Comparison of ENCODE assay signal across 8 cellular contexts in genomic region chr14:46580941-46581671, GRCh38.
DNase-seq lines count a peak whose midpoint lies in the region; ATAC-seq and TF ChIP-seq lines count a peak whose summit lies in the region.

No MANE protein-coding gene starts in this region.

- H3K27ac ChIP-seq in Peyer's patch, result no peak overlapping the region

- H3K36me3 ChIP-seq in Peyer's patch, result no peaks in the 10 kb centered on the region

- no peaks in the 10 kb centered on the region for H3K9me3 ChIP-seq in Peyer's patch

- H3K4me3 Mint-ChIP-seq in type B pancreatic cell, result no peak overlapping the region
- H3K4me3 Mint-ChIP-seq in activated CD8-positive, alpha-beta memory T cell treated with anti-CD3 and anti-CD28 coated beads, Interleukin-2, amount 10 ng/mL, durations not matched to agents 7 days and 5 days, result no peak overlapping the region

- TF ChIP-seq POLR2A in Peyer's patch (IDR thresholded peaks at IDR 0.05), result no peak

- no peaks in the 10 kb centered on the region for H3K36me3 Mint-ChIP-seq in type B pancreatic cell
- H3K36me3 Mint-ChIP-seq in activated CD8-positive, alpha-beta memory T cell treated with anti-CD3 and anti-CD28 coated beads, Interleukin-2, amount 10 ng/mL, durations not matched to agents 7 days and 5 days, result no peaks in the 10 kb centered on the region

- no peak overlapping the region for H3K4me3 ChIP-seq in Peyer's patch
- H3K4me3 ChIP-seq in foreskin fibroblast (ENCODE audit: low read depth in 1 of 2, low read length in 2 of 2), result no peak overlapping the region

- DNase-seq in D341Med (ENCODE audit: low spot score) (peak; percentile 22), Peyer's patch (no peak), foreskin fibroblast (peak in 1 of 2 donors; percentile 1), type B pancreatic cell (ENCODE audit: extremely low spot score, unreplicated experiment) (no peak)
- DNase-seq in activated CD8-positive, alpha-beta memory T cell treated with anti-CD3 and anti-CD28 coated beads, Interleukin-2, amount 10 ng/mL, durations not matched to agents 7 days and 5 days, result no peak

- no peaks in the 10 kb centered on the region for H3K4me1 ChIP-seq in Peyer's patch

- no peaks in the 10 kb centered on the region for H3K27me3 Mint-ChIP-seq in type B pancreatic cell
- H3K27me3 Mint-ChIP-seq in activated CD8-positive, alpha-beta memory T cell treated with anti-CD3 and anti-CD28 coated beads, Interleukin-2, amount 10 ng/mL, durations not matched to agents 7 days and 5 days, result no peaks in the 10 kb centered on the region

- H3K27ac Mint-ChIP-seq in type B pancreatic cell, result no peak overlapping the region
- H3K27ac Mint-ChIP-seq in activated CD8-positive, alpha-beta memory T cell treated with anti-CD3 and anti-CD28 coated beads, Interleukin-2, amount 10 ng/mL, durations not matched to agents 7 days and 5 days, result no peak overlapping the region

- H3K9me3 Mint-ChIP-seq in type B pancreatic cell, result no peaks in the 10 kb centered on the region
- H3K9me3 Mint-ChIP-seq in activated CD8-positive, alpha-beta memory T cell treated with anti-CD3 and anti-CD28 coated beads, Interleukin-2, amount 10 ng/mL, durations not matched to agents 7 days and 5 days (ENCODE audit: low read depth), result no peaks in the 10 kb centered on the region

- TF ChIP-seq CTCF in Peyer's patch (IDR thresholded peaks at IDR 0.05) (peak in 4 of 6 experiments; percentile 29 to 68 (median 62)), foreskin fibroblast (IDR thresholded peaks at IDR 0.05; ENCODE audit: low read depth, low read length) (peak; percentile 4), type B pancreatic cell (conservative IDR thresholded peaks at IDR 0.05) (peak; percentile 83)

- ATAC-seq in HG02852 (IDR thresholded peaks at IDR 0.05; ENCODE audit: unreplicated experiment) (peak; percentile 48), HG03196 (IDR thresholded peaks at IDR 0.05; ENCODE audit: unreplicated experiment) (no peak), GM21360 (IDR thresholded peaks at IDR 0.05; ENCODE audit: unreplicated experiment) (no peak)
- ATAC-seq in activated CD8-positive, alpha-beta memory T cell treated with anti-CD3 and anti-CD28 coated beads, Interleukin-2, amount 10 ng/mL, durations not matched to agents 7 days and 5 days, result no peak

- no peaks in the 10 kb centered on the region for H3K4me1 Mint-ChIP-seq in type B pancreatic cell (ENCODE audit: unreplicated experiment)
- no peaks in the 10 kb centered on the region for H3K4me1 Mint-ChIP-seq in activated CD8-positive, alpha-beta memory T cell treated with anti-CD3 and anti-CD28 coated beads, Interleukin-2, amount 10 ng/mL, durations not matched to agents 7 days and 5 days

- H3K27me3 ChIP-seq in Peyer's patch, result no peaks in the 10 kb centered on the region

- CTCF ChIA-PET in activated CD8-positive, alpha-beta memory T cell treated with anti-CD3 and anti-CD28 coated beads, Interleukin-2, amount 10 ng/mL, durations not matched to agents 7 days and 5 days (lab: Charles Lee), result interaction anchor here (1.0 kb wide), 1 partner anchor 9 kb away, joined by 3 read pairs; no protein-coding TSS in a partner anchor

Comparison
In these comparisons a context has a peak if more than half of its experiments do, and no peak if none do; other contexts are left out.
1. CTCF ChIP-seq: peak in every context shown above with its lines; median percentile 83 in type B pancreatic cell; 62 in Peyer's patch; 4 in foreskin fibroblast.